Comparison of ENCODE assay signal across 1 cellular context in the genomic region with DNA sequence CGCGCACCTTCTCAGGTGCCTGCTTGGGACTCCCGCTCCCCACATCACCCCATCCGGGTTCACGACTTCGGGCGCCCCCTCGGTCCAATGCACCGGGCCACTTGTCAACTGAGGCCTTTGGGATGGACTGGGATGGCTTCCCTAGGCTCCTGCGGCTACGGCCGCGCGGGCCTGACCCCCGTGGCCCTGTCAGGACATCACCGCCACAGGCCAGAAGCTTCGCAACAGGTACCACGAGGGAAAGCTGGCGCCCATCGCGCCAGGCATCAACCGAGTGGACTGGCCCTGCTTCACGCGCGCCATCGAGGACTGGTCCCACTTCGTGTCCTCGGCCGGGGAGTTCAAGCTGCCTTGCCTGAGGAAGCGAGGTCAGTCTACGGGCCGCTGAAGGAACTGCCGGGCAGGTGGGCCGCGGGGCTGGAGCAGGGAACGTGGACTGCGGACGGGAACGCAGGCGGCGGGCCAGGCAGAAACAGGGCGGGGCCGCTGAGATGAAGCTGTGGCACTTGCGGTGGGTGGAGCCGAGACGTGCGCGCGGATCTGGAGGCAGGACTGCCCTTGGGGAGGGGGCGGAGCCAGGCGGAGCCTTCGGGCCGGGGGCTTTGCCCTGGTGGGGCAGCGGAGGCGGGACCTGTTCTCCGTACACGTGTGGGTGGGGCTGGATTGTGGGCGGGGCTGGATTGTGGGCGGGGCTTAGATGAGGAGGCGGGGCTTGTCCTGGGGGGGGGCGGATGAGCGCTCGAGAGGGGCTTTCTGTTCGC.
TF ChIP-seq lines count a peak whose summit lies in the region.

No MANE protein-coding gene starts in this region.

TF ChIP-seq in WTC11, 78 proteins besides CTCF, POLR2A, EP300 and RAD21 (continued from another document):
- TF ChIP-seq, protein P1, sequence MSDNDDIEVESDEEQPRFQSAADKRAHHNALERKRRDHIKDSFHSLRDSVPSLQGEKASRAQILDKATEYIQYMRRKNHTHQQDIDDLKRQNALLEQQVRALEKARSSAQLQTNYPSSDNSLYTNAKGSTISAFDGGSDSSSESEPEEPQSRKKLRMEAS (CRISPR knock-in tag; IDR thresholded peaks at IDR 0.05) = peak; percentile 87
- TF ChIP-seq, protein P2, sequence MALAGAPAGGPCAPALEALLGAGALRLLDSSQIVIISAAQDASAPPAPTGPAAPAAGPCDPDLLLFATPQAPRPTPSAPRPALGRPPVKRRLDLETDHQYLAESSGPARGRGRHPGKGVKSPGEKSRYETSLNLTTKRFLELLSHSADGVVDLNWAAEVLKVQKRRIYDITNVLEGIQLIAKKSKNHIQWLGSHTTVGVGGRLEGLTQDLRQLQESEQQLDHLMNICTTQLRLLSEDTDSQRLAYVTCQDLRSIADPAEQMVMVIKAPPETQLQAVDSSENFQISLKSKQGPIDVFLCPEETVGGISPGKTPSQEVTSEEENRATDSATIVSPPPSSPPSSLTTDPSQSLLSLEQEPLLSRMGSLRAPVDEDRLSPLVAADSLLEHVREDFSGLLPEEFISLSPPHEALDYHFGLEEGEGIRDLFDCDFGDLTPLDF (CRISPR knock-in tag; IDR thresholded peaks at IDR 0.05) = peak; percentile 29; the same call in 1 of the 2 replicates
- TF ChIP-seq ZNF317 (CRISPR knock-in tag; IDR thresholded peaks at IDR 0.05; ENCODE audit: borderline replicate concordance, low read depth) (no peak), ETV6 (CRISPR knock-in tag; IDR thresholded peaks at IDR 0.05) (peak; percentile 21; the same call in 1 of the 2 replicates), FOXJ3 (CRISPR knock-in tag; IDR thresholded peaks at IDR 0.05; ENCODE audit: borderline replicate concordance) (no peak), FOXK1 (CRISPR knock-in tag; IDR thresholded peaks at IDR 0.05) (peak; percentile 50), ESRRA (CRISPR knock-in tag; IDR thresholded peaks at IDR 0.05; ENCODE audit: borderline replicate concordance) (0 out of 2 replicates have a peak, but pooled peaks have one; percentile 43)
- TF ChIP-seq, protein P3, sequence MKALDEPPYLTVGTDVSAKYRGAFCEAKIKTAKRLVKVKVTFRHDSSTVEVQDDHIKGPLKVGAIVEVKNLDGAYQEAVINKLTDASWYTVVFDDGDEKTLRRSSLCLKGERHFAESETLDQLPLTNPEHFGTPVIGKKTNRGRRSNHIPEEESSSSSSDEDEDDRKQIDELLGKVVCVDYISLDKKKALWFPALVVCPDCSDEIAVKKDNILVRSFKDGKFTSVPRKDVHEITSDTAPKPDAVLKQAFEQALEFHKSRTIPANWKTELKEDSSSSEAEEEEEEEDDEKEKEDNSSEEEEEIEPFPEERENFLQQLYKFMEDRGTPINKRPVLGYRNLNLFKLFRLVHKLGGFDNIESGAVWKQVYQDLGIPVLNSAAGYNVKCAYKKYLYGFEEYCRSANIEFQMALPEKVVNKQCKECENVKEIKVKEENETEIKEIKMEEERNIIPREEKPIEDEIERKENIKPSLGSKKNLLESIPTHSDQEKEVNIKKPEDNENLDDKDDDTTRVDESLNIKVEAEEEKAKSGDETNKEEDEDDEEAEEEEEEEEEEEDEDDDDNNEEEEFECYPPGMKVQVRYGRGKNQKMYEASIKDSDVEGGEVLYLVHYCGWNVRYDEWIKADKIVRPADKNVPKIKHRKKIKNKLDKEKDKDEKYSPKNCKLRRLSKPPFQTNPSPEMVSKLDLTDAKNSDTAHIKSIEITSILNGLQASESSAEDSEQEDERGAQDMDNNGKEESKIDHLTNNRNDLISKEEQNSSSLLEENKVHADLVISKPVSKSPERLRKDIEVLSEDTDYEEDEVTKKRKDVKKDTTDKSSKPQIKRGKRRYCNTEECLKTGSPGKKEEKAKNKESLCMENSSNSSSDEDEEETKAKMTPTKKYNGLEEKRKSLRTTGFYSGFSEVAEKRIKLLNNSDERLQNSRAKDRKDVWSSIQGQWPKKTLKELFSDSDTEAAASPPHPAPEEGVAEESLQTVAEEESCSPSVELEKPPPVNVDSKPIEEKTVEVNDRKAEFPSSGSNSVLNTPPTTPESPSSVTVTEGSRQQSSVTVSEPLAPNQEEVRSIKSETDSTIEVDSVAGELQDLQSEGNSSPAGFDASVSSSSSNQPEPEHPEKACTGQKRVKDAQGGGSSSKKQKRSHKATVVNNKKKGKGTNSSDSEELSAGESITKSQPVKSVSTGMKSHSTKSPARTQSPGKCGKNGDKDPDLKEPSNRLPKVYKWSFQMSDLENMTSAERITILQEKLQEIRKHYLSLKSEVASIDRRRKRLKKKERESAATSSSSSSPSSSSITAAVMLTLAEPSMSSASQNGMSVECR (CRISPR knock-in tag; IDR thresholded peaks at IDR 0.05; ENCODE audit: borderline replicate concordance) = peak; percentile 68; the same call in 1 of the 2 replicates
- TF ChIP-seq, protein P4, sequence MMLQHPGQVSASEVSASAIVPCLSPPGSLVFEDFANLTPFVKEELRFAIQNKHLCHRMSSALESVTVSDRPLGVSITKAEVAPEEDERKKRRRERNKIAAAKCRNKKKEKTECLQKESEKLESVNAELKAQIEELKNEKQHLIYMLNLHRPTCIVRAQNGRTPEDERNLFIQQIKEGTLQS (CRISPR knock-in tag; conservative IDR thresholded peaks at IDR 0.05) = no peak
- TF ChIP-seq, protein P5, sequence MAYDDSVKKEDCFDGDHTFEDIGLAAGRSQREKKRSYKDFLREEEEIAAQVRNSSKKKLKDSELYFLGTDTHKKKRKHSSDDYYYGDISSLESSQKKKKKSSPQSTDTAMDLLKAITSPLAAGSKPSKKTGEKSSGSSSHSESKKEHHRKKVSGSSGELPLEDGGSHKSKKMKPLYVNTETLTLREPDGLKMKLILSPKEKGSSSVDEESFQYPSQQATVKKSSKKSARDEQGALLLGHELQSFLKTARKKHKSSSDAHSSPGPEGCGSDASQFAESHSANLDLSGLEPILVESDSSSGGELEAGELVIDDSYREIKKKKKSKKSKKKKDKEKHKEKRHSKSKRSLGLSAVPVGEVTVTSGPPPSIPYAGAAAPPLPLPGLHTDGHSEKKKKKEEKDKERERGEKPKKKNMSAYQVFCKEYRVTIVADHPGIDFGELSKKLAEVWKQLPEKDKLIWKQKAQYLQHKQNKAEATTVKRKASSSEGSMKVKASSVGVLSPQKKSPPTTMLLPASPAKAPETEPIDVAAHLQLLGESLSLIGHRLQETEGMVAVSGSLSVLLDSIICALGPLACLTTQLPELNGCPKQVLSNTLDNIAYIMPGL (CRISPR knock-in tag; IDR thresholded peaks at IDR 0.05) = 0 out of 2 replicates have a peak, but pooled peaks have one; percentile 52
- TF ChIP-seq, protein P6, sequence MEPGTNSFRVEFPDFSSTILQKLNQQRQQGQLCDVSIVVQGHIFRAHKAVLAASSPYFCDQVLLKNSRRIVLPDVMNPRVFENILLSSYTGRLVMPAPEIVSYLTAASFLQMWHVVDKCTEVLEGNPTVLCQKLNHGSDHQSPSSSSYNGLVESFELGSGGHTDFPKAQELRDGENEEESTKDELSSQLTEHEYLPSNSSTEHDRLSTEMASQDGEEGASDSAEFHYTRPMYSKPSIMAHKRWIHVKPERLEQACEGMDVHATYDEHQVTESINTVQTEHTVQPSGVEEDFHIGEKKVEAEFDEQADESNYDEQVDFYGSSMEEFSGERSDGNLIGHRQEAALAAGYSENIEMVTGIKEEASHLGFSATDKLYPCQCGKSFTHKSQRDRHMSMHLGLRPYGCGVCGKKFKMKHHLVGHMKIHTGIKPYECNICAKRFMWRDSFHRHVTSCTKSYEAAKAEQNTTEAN (CRISPR knock-in tag; IDR thresholded peaks at IDR 0.05) = no peak
